Comparison of ENCODE assay signal across 1 cellular context in the genomic region with DNA sequence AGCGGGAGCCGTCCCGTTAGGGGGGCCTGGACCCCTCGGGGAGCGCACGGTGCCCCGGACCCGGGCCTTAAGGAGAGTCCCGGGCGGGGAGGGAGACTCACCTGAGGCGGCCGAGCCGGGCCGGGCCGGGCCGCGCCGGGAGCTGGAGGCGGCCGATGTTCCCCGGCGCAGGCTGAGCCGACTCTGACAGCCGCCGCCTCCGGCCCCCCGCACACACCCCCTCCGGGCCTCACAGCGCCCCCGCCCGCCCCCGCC.
TF ChIP-seq lines count a peak whose summit lies in the region.

A gene (minus strand): TSS at position 188 of the 255 bp plus-strand sequence. CDS start 1,656 bp downstream, outside the sequence.

TF ChIP-seq in WTC11, 78 proteins besides CTCF, POLR2A, EP300 and RAD21 (continued from another document):
- TF ChIP-seq, protein P1, sequence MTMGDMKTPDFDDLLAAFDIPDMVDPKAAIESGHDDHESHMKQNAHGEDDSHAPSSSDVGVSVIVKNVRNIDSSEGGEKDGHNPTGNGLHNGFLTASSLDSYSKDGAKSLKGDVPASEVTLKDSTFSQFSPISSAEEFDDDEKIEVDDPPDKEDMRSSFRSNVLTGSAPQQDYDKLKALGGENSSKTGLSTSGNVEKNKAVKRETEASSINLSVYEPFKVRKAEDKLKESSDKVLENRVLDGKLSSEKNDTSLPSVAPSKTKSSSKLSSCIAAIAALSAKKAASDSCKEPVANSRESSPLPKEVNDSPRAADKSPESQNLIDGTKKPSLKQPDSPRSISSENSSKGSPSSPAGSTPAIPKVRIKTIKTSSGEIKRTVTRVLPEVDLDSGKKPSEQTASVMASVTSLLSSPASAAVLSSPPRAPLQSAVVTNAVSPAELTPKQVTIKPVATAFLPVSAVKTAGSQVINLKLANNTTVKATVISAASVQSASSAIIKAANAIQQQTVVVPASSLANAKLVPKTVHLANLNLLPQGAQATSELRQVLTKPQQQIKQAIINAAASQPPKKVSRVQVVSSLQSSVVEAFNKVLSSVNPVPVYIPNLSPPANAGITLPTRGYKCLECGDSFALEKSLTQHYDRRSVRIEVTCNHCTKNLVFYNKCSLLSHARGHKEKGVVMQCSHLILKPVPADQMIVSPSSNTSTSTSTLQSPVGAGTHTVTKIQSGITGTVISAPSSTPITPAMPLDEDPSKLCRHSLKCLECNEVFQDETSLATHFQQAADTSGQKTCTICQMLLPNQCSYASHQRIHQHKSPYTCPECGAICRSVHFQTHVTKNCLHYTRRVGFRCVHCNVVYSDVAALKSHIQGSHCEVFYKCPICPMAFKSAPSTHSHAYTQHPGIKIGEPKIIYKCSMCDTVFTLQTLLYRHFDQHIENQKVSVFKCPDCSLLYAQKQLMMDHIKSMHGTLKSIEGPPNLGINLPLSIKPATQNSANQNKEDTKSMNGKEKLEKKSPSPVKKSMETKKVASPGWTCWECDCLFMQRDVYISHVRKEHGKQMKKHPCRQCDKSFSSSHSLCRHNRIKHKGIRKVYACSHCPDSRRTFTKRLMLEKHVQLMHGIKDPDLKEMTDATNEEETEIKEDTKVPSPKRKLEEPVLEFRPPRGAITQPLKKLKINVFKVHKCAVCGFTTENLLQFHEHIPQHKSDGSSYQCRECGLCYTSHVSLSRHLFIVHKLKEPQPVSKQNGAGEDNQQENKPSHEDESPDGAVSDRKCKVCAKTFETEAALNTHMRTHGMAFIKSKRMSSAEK (CRISPR knock-in tag; IDR thresholded peaks at IDR 0.05; ENCODE audit: borderline replicate concordance) = no peak
- TF ChIP-seq, protein P2, sequence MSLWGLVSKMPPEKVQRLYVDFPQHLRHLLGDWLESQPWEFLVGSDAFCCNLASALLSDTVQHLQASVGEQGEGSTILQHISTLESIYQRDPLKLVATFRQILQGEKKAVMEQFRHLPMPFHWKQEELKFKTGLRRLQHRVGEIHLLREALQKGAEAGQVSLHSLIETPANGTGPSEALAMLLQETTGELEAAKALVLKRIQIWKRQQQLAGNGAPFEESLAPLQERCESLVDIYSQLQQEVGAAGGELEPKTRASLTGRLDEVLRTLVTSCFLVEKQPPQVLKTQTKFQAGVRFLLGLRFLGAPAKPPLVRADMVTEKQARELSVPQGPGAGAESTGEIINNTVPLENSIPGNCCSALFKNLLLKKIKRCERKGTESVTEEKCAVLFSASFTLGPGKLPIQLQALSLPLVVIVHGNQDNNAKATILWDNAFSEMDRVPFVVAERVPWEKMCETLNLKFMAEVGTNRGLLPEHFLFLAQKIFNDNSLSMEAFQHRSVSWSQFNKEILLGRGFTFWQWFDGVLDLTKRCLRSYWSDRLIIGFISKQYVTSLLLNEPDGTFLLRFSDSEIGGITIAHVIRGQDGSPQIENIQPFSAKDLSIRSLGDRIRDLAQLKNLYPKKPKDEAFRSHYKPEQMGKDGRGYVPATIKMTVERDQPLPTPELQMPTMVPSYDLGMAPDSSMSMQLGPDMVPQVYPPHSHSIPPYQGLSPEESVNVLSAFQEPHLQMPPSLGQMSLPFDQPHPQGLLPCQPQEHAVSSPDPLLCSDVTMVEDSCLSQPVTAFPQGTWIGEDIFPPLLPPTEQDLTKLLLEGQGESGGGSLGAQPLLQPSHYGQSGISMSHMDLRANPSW (CRISPR knock-in tag; conservative IDR thresholded peaks at IDR 0.05; ENCODE audit: low read depth) = no peak
- TF ChIP-seq SP1 (CRISPR knock-in tag; conservative IDR thresholded peaks at IDR 0.05) (no peak), ELF4 (CRISPR knock-in tag; IDR thresholded peaks at IDR 0.05; ENCODE audit: low read depth) (no peak)
- TF ChIP-seq, protein P3, sequence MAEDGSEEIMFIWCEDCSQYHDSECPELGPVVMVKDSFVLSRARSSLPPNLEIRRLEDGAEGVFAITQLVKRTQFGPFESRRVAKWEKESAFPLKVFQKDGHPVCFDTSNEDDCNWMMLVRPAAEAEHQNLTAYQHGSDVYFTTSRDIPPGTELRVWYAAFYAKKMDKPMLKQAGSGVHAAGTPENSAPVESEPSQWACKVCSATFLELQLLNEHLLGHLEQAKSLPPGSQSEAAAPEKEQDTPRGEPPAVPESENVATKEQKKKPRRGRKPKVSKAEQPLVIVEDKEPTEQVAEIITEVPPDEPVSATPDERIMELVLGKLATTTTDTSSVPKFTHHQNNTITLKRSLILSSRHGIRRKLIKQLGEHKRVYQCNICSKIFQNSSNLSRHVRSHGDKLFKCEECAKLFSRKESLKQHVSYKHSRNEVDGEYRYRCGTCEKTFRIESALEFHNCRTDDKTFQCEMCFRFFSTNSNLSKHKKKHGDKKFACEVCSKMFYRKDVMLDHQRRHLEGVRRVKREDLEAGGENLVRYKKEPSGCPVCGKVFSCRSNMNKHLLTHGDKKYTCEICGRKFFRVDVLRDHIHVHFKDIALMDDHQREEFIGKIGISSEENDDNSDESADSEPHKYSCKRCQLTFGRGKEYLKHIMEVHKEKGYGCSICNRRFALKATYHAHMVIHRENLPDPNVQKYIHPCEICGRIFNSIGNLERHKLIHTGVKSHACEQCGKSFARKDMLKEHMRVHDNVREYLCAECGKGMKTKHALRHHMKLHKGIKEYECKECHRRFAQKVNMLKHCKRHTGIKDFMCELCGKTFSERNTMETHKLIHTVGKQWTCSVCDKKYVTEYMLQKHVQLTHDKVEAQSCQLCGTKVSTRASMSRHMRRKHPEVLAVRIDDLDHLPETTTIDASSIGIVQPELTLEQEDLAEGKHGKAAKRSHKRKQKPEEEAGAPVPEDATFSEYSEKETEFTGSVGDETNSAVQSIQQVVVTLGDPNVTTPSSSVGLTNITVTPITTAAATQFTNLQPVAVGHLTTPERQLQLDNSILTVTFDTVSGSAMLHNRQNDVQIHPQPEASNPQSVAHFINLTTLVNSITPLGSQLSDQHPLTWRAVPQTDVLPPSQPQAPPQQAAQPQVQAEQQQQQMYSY (CRISPR knock-in tag; IDR thresholded peaks at IDR 0.05) = no peak
- TF ChIP-seq, protein P4, sequence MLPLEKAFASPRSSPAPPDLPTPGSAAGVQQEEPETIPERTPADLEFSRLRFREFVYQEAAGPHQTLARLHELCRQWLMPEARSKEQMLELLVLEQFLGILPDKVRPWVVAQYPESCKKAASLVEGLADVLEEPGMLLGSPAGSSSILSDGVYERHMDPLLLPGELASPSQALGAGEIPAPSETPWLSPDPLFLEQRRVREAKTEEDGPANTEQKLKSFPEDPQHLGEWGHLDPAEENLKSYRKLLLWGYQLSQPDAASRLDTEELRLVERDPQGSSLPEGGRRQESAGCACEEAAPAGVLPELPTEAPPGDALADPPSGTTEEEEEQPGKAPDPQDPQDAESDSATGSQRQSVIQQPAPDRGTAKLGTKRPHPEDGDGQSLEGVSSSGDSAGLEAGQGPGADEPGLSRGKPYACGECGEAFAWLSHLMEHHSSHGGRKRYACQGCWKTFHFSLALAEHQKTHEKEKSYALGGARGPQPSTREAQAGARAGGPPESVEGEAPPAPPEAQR (CRISPR knock-in tag; IDR thresholded peaks at IDR 0.05) = no peak
